Comparison of ENCODE assay signal across 8 cellular contexts in genomic region chr1:26529405-26529654, GRCh38. TPM values are rescaled to one million over a fixed set of nuclear protein-coding genes. Genes with fewer than 3 reads are reported as not detected.
DNase-seq lines count a peak whose midpoint lies in the region; ATAC-seq and TF ChIP-seq lines count a peak whose summit lies in the region.

No MANE protein-coding gene starts in this region.

- no peaks in the 10 kb centered on the region for H3K36me3 ChIP-seq in right atrium auricular region

- H3K4me1 ChIP-seq in right atrium auricular region = peaks cover 0 to 15% of the 10 kb centered on the region in 2 donors

- CTCF ChIA-PET in GM10248 (lab: Yijun Ruan, JAX) = interaction anchor here (1.9 to 13.3 kb wide), 3 partner anchors 10 to 29 kb away, joined by 5 to 146 read pairs (median 47); no protein-coding TSS in a partner anchor

- H3K9me3 ChIP-seq in right atrium auricular region = no peaks in the 10 kb centered on the region

- H3K27me3 ChIP-seq in right atrium auricular region = no peaks in the 10 kb centered on the region

- H3K27ac Mint-ChIP-seq in activated naive CD8-positive, alpha-beta T cell treated with anti-CD3 and anti-CD28 coated beads, Interleukin-2, amount 10 ng/mL, durations not matched to agents 7 days and 5 days = peak overlapping the region; percentile 87
- peak overlapping the region; percentile 88 for H3K27ac Mint-ChIP-seq in memory B cell

- POLR2A ChIA-PET in activated naive CD8-positive, alpha-beta T cell treated with anti-CD3 and anti-CD28 coated beads, Interleukin-2, amount 10 ng/mL, durations not matched to agents 7 days and 5 days (lab: Charles Lee) = interaction anchor here (0.5 to 3.6 kb wide), 4 partner anchors 12 to 29 kb away, joined by 3 to 24 read pairs (median 12); no protein-coding TSS in a partner anchor
- POLR2A ChIA-PET in GM10248 (lab: Yijun Ruan, JAX) = interaction anchor here (0.6 kb wide), 1 partner anchor 37 kb away, joined by 4 read pairs; no protein-coding TSS in a partner anchor

- no peak for TF ChIP-seq CTCF in right atrium auricular region (IDR thresholded peaks at IDR 0.05)
- TF ChIP-seq CTCF in GM10248 (IDR thresholded peaks at IDR 0.05; ENCODE audit: control extremely low read depth, extremely low read depth, low read depth, missing control alignments) = no peak

- no peaks in the 10 kb centered on the region for H3K9me3 Mint-ChIP-seq in activated naive CD8-positive, alpha-beta T cell treated with anti-CD3 and anti-CD28 coated beads, Interleukin-2, amount 10 ng/mL, durations not matched to agents 7 days and 5 days
- H3K9me3 Mint-ChIP-seq in memory B cell = no peaks in the 10 kb centered on the region

- intact Hi-C loops in Right ventricle myocardium superior (cut with DNase I) = no loop called here

- H3K4me1 Mint-ChIP-seq in activated naive CD8-positive, alpha-beta T cell treated with anti-CD3 and anti-CD28 coated beads, Interleukin-2, amount 10 ng/mL, durations not matched to agents 7 days and 5 days = peaks cover 25% of the 10 kb centered on the region
- H3K4me1 Mint-ChIP-seq in memory B cell = peaks cover 19% of the 10 kb centered on the region

- peak overlapping the region; percentile 56 to 67 for H3K4me3 ChIP-seq in right atrium auricular region

- H3K36me3 Mint-ChIP-seq in activated naive CD8-positive, alpha-beta T cell treated with anti-CD3 and anti-CD28 coated beads, Interleukin-2, amount 10 ng/mL, durations not matched to agents 7 days and 5 days = no peaks in the 10 kb centered on the region
- H3K36me3 Mint-ChIP-seq in memory B cell = no peaks in the 10 kb centered on the region

- ATAC-seq in Right ventricle myocardium superior (ENCODE audit: poor library complexity) (no peak), memory B cell (ENCODE audit: low read depth) (no peak), GM21515 (IDR thresholded peaks at IDR 0.05; ENCODE audit: unreplicated experiment) (no peak), esophagus mucosa (no peak)
- ATAC-seq in activated naive CD8-positive, alpha-beta T cell treated with anti-CD3 and anti-CD28 coated beads, Interleukin-2, amount 10 ng/mL, durations not matched to agents 7 days and 5 days (ENCODE audit: low read depth) = no peak

- peak overlapping the region; percentile 91 for H3K4me3 Mint-ChIP-seq in activated naive CD8-positive, alpha-beta T cell treated with anti-CD3 and anti-CD28 coated beads, Interleukin-2, amount 10 ng/mL, durations not matched to agents 7 days and 5 days
- H3K4me3 Mint-ChIP-seq in memory B cell = peak overlapping the region; percentile 96

- no peak overlapping the region for H3K27ac ChIP-seq in right atrium auricular region

- no peak for DNase-seq in right atrium auricular region (ENCODE audit: low spot score)
- DNase-seq in Right ventricle myocardium superior = no peak
- DNase-seq in activated naive CD8-positive, alpha-beta T cell treated with anti-CD3 and anti-CD28 coated beads, Interleukin-2, amount 10 ng/mL, durations not matched to agents 7 days and 5 days = no peak
- no peak for DNase-seq in memory B cell (ENCODE audit: low spot score in 2 of 2)
- DNase-seq in central memory CD4-positive, alpha-beta T cell = no peak
- no peak for DNase-seq in GM10248 (ENCODE audit: extremely low spot score)

- H3K27me3 Mint-ChIP-seq in activated naive CD8-positive, alpha-beta T cell treated with anti-CD3 and anti-CD28 coated beads, Interleukin-2, amount 10 ng/mL, durations not matched to agents 7 days and 5 days = peaks cover 6% of the 10 kb centered on the region
- H3K27me3 Mint-ChIP-seq in memory B cell = peaks cover 2% of the 10 kb centered on the region

RNA-seq across cellular contexts. Expression of gene RPS6KA1, which starts 0.2 kb away (rescaled TPM):
- total RNA-seq in right atrium auricular region = 1 to 10 TPM; 1.8 to 6.9 TPM
- 3.9 TPM for total RNA-seq in Right ventricle myocardium superior
- total RNA-seq in activated naive CD8-positive, alpha-beta T cell treated with anti-CD3 and anti-CD28 coated beads, Interleukin-2, amount 10 ng/mL, durations not matched to agents 7 days and 5 days = 100 to 1,000 TPM; 138 to 153 TPM
- 27.3 TPM for total RNA-seq in esophagus mucosa

RNA-seq across cellular contexts. Expression of gene HMGN2, which starts 57.1 kb away (rescaled TPM):
- 100 to 1,000 TPM in 1 of 2 donors, 10 to 100 TPM in 1; 76.9 to 142 TPM for total RNA-seq in right atrium auricular region
- total RNA-seq in Right ventricle myocardium superior = 132 TPM
- 100 to 1,000 TPM; 812 to 846 TPM for total RNA-seq in activated naive CD8-positive, alpha-beta T cell treated with anti-CD3 and anti-CD28 coated beads, Interleukin-2, amount 10 ng/mL, durations not matched to agents 7 days and 5 days
- total RNA-seq in esophagus mucosa = 336 TPM
